Comparison of ENCODE assay signal across 1 cellular context in the genomic region with DNA sequence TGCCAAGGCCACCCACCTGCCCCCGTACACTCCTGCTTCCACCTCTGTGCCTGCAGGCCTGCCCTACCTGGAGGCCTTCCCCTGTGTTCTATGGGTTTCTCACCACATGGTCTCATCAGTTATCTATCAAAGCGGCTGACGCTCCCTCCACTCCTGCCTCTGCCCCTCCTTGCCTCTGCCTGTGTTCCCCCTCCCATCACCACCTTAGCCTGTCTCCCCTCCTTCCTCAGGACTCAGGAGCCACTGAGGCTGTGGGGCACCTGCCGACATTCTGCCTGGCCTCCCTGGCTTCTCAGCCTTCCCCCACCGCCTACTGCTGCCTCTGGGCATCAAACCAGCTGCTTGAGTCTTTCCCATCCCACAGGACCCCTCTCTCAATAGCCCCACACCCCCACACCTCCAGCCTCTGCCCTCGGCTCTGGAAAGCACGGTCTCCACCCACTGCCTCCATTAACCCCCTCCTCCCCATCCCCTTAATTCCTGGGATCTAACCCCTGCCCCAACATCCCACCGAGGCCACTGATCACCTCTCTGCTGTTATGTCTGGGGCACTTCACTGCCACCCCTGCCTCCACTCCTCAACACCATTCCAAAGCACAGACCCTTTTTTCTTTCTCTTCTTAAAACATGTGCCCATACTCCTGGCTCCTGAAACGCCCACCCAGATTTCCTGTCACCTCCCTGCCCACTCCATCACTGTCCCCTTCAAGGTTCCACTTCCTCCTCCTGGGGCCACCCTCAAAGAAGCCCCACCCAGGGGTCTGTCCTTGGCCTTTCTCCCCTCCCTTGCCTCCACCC.
TF ChIP-seq lines count a peak whose summit lies in the region.

No MANE protein-coding gene starts in this region.

TF ChIP-seq in HEK293, 187 proteins besides CTCF, POLR2A, EP300 and RAD21:
- TF ChIP-seq ZSCAN4 (tag by site-specific recombination; IDR thresholded peaks at IDR 0.05) (no peak), ZBTB17 (tag by site-specific recombination; IDR thresholded peaks at IDR 0.05) (no peak), KLF1 (tag by site-specific recombination; IDR thresholded peaks at IDR 0.05) (0 out of 2 replicates have a peak, but pooled peaks have one; percentile 7), EGR2 (tag by site-specific recombination; IDR thresholded peaks at IDR 0.05; ENCODE audit: low read depth) (peak; percentile 98), ZNF366 (tag by site-specific recombination; conservative IDR thresholded peaks at IDR 0.05) (no peak), ZNF624 (tag by site-specific recombination; IDR thresholded peaks at IDR 0.05) (no peak), ZNF133 (tag by site-specific recombination; IDR thresholded peaks at IDR 0.05) (no peak), OSR2 (tag by site-specific recombination; IDR thresholded peaks at IDR 0.05) (no peak), HOXA7 (CRISPR knock-in tag; IDR thresholded peaks at IDR 0.05; ENCODE audit: borderline replicate concordance) (no peak), ZNF354C (tag by site-specific recombination; IDR thresholded peaks at IDR 0.05; ENCODE audit: borderline replicate concordance, low read depth) (no peak), ZNF169 (tag by site-specific recombination; IDR thresholded peaks at IDR 0.05) (no peak), ZNF202 (tag by site-specific recombination; IDR thresholded peaks at IDR 0.05; ENCODE audit: borderline replicate concordance) (no peak), ZNF510 (tag by site-specific recombination; IDR thresholded peaks at IDR 0.05; ENCODE audit: insufficient replicate concordance) (no peak), ZNF791 (tag by site-specific recombination; IDR thresholded peaks at IDR 0.05) (no peak), ZFHX2 (tag by site-specific recombination; conservative IDR thresholded peaks at IDR 0.05) (peak; percentile 99), KLF9 (tag by site-specific recombination; IDR thresholded peaks at IDR 0.05; ENCODE audit: low read depth) (no peak), YY2 (tag by site-specific recombination; IDR thresholded peaks at IDR 0.05) (no peak), HIC1 (tag by site-specific recombination; IDR thresholded peaks at IDR 0.05) (no peak), ZSCAN16 (tag by site-specific recombination; IDR thresholded peaks at IDR 0.05) (no peak)
- TF ChIP-seq, protein P1, sequence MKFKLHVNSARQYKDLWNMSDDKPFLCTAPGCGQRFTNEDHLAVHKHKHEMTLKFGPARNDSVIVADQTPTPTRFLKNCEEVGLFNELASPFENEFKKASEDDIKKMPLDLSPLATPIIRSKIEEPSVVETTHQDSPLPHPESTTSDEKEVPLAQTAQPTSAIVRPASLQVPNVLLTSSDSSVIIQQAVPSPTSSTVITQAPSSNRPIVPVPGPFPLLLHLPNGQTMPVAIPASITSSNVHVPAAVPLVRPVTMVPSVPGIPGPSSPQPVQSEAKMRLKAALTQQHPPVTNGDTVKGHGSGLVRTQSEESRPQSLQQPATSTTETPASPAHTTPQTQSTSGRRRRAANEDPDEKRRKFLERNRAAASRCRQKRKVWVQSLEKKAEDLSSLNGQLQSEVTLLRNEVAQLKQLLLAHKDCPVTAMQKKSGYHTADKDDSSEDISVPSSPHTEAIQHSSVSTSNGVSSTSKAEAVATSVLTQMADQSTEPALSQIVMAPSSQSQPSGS (tag by site-specific recombination; IDR thresholded peaks at IDR 0.05; ENCODE audit: low read depth), result no peak
- TF ChIP-seq, protein P2, sequence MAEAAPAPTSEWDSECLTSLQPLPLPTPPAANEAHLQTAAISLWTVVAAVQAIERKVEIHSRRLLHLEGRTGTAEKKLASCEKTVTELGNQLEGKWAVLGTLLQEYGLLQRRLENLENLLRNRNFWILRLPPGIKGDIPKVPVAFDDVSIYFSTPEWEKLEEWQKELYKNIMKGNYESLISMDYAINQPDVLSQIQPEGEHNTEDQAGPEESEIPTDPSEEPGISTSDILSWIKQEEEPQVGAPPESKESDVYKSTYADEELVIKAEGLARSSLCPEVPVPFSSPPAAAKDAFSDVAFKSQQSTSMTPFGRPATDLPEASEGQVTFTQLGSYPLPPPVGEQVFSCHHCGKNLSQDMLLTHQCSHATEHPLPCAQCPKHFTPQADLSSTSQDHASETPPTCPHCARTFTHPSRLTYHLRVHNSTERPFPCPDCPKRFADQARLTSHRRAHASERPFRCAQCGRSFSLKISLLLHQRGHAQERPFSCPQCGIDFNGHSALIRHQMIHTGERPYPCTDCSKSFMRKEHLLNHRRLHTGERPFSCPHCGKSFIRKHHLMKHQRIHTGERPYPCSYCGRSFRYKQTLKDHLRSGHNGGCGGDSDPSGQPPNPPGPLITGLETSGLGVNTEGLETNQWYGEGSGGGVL (tag by site-specific recombination; IDR thresholded peaks at IDR 0.05), result 0 out of 2 replicates have a peak, but pooled peaks have one; percentile 17
- TF ChIP-seq, protein P3, sequence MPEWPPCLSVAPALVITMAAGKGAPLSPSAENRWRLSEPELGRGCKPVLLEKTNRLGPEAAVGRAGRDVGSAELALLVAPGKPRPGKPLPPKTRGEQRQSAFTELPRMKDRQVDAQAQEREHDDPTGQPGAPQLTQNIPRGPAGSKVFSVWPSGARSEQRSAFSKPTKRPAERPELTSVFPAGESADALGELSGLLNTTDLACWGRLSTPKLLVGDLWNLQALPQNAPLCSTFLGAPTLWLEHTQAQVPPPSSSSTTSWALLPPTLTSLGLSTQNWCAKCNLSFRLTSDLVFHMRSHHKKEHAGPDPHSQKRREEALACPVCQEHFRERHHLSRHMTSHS (tag by site-specific recombination; IDR thresholded peaks at IDR 0.05), result no peak
